Comparison of ENCODE assay signal across 8 cellular contexts in the genomic region with DNA sequence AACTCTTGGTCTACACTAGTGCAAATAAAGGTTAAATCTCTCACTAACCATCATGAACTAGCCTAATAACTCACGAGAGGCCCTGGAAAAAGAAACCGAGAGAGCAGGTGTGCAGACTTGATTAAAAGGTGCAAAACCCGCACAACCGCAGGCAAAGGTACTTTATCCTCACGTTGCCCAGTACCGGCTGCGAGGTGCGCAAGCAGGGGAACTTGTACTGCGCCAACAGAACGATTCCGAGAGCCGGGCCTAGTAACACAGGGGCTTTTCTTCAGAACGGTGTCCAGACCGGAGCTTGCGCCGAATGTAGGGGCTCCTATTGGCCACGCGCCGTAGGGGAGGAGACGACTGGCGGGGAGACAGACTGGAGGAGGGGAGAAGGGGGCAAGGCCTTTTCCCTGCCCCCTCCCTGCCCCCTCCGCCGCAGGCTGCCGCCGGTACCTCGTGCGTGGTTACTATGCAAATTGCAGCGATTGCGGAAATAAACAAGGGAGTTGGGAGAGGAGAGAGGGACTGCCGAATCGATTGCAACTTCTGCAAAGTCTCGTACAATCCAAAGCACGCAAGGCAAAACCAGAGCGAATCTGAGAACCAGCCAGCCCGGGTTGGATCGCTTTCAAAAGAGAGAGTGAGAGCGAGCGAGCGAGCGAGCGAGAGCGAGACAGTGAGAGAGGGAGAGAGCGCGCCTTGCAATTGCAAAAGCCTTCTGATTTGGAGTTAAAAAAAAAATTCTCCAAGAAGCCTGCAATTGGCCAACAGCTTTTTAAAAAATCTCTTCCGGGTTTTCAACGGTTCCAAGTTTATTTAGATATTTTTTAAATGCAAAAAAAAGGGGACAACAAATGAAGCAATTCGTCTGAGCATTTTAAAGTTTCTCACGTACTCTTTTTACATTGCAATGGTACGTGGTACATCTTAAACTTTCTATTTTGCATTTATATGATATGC. TPM values are rescaled to one million over a fixed set of nuclear protein-coding genes. Genes with fewer than 3 reads are reported as not detected.
DNase-seq lines count a peak whose midpoint lies in the region; ATAC-seq and TF ChIP-seq lines count a peak whose summit lies in the region.

No MANE protein-coding gene starts in this region.

- H3K4me2 ChIP-seq in PC-3 (ENCODE audit: low read length), result peak overlapping the region; percentile 93

- intact Hi-C loops in PC-3 (cut with micrococcal nuclease) (loop anchor here (1.0 to 2.0 kb wide), 3 partner anchors 20 to 262 kb away; no protein-coding TSS in a partner anchor), natural killer cell (cut with micrococcal nuclease) (loop anchor here (2.0 to 5.0 kb wide), 2 partner anchors 24 to 1360 kb away; partner anchors contain the start of gene USP1)

- peak overlapping the region; percentile 90 for H3K27ac ChIP-seq in PC-3 (ENCODE audit: low read length)

- peak overlapping the region; percentile 85 for H2AFZ ChIP-seq in PC-3 (ENCODE audit: low read length)

- H3K36me3 Mint-ChIP-seq in natural killer cell, result no peaks in the 10 kb centered on the region

- H3K27me3 ChIP-seq in PC-3 (ENCODE audit: low read length), result no peaks in the 10 kb centered on the region

- no peak for TF ChIP-seq CTCF in PC-3 (conservative IDR thresholded peaks at IDR 0.05; ENCODE audit: low read depth, low read length)
- no peak for TF ChIP-seq CTCF in fibroblast of mammary gland (conservative IDR thresholded peaks at IDR 0.05; ENCODE audit: control insufficient read depth, insufficient read depth, low read depth, low read length)
- no peak for TF ChIP-seq CTCF in natural killer cell (IDR thresholded peaks at IDR 0.05)

- no peaks in the 10 kb centered on the region for H3K9me2 ChIP-seq in PC-3 (replicated peaks; ENCODE audit: low read length)

- no peaks in the 10 kb centered on the region for H4K20me1 ChIP-seq in PC-3 (ENCODE audit: low read length)

- H3K9me3 ChIP-seq in PC-3 (ENCODE audit: low read length), result no peaks in the 10 kb centered on the region

- peaks cover 44 to 52% of the 10 kb centered on the region in 2 donors for H3K4me1 Mint-ChIP-seq in natural killer cell

- CTCF ChIA-PET in PC-3 (lab: Charles Lee), result interaction anchor here (1.2 to 1.7 kb wide), 2 partner anchors 27 to 261 kb away, joined by 6 to 8 read pairs; no protein-coding TSS in a partner anchor

- ATAC-seq in GM21786 (IDR thresholded peaks at IDR 0.05; ENCODE audit: unreplicated experiment), result peak; percentile 78
- ATAC-seq in PC-3, result peak; percentile 70
- peak; percentile 76 to 88 (median 76) for ATAC-seq in natural killer cell
- ATAC-seq in stimulated activated naive CD8-positive, alpha-beta T cell treated with anti-CD3 and anti-CD28 coated beads, Interleukin-15, Interleukin-2, amounts not matched to agents 100 U/mL and 50 U/mL, for 24 hours, result peak; percentile 76

- H3K36me3 ChIP-seq in PC-3 (ENCODE audit: low read depth, low read length), result no peaks in the 10 kb centered on the region

- H3K27ac Mint-ChIP-seq in natural killer cell, result peak overlapping the region; percentile 90 to 96

- no peaks in the 10 kb centered on the region for H3K9me3 Mint-ChIP-seq in natural killer cell

- no TSS peak for BruUV-seq in PC-3 (replicated peaks; lab: Mats Ljungman, UMichigan)

- H3K4me1 ChIP-seq in PC-3 (ENCODE audit: insufficient read depth, low read length), result peaks cover 42% of the 10 kb centered on the region

- no peaks in the 10 kb centered on the region for H3F3A ChIP-seq in PC-3 (ENCODE audit: low read length, unreplicated experiment)

- H3K9ac ChIP-seq in PC-3 (ENCODE audit: low read length), result peak overlapping the region; percentile 78

- peak; percentile 98 for DNase-seq in DMS 273 (lab: John Stamatoyannopoulos, UW; ENCODE audit: unreplicated experiment)
- DNase-seq in KG1 (lab: John Stamatoyannopoulos, UW), result peak; percentile 85
- peak; percentile 93 for DNase-seq in PC-3
- peak; percentile 63 to 66 for DNase-seq in activated T-helper 1 cell treated with anti-CD3 and anti-CD28 coated beads, Interleukin-2, amount 50 U/mL, for 16 hours (ENCODE audit: low read depth in 1 of 2, low spot score in 1 of 2)
- peak; percentile 88 for DNase-seq in fibroblast of mammary gland (ENCODE audit: low read depth)
- DNase-seq in natural killer cell, result peak; percentile 61
- peak; percentile 79 for DNase-seq in stimulated activated naive CD8-positive, alpha-beta T cell treated with anti-CD3 and anti-CD28 coated beads, Interleukin-15, Interleukin-2, amounts not matched to agents 100 U/mL and 50 U/mL, for 24 hours

- H3K4me3 ChIP-seq in PC-3 (ENCODE audit: low read length), result peak overlapping the region; percentile 76
- H3K4me3 ChIP-seq in fibroblast of mammary gland (ENCODE audit: control insufficient read depth, low read depth, low read length), result peak overlapping the region; percentile 56

- H3K4me3 Mint-ChIP-seq in natural killer cell, result peak overlapping the region; percentile 96

- H3K27me3 Mint-ChIP-seq in natural killer cell (ENCODE audit: low read depth in 2 of 2), result peaks cover 0 to 8% of the 10 kb centered on the region in 2 donors

- POLR2A ChIA-PET in PC-3 (lab: Charles Lee; ENCODE audit: unreplicated experiment), result interaction anchor here (0.6 to 0.9 kb wide), 3 partner anchors 22 to 513 kb away, joined by 4 to 30 read pairs (median 7); no protein-coding TSS in a partner anchor

- H3K79me2 ChIP-seq in PC-3 (ENCODE audit: low read length), result no peaks in the 10 kb centered on the region

RNA-seq across cellular contexts. Expression of gene NFIA, which starts 5.4 kb away (rescaled TPM):
- total RNA-seq in PC-3 (2014; rRNA removed) (5.2 and 12.7 TPM in 2 replicates), natural killer cell (1 to 10 TPM; 3.5 to 6.5 (median 3.6) TPM)

Comparison
In these comparisons a context has a peak if more than half of its experiments do, and no peak if none do; other contexts are left out.
1. Peak in every context shown above with its lines: DNase-seq, ATAC-seq, H3K4me3 ChIP-seq and H3K27ac ChIP-seq.